Comparison of ENCODE assay signal across 13 cellular contexts in genomic region chr16:65782537-65783290, GRCh38.
A peak's percentile ranks its signal among the peaks of the same experiment; 100 is the strongest.
DNase-seq lines count a peak whose midpoint lies in the region; ATAC-seq and TF ChIP-seq lines count a peak whose summit lies in the region.
"Had no signal": no experiment of that assay in that cellular context is flagged by ENCODE, and none has a peak within 500 bp of the region (broad histone marks: within the 10 kb centered on the region; RNA-seq: fewer than 3 reads in every experiment).

No MANE protein-coding gene starts in this region.

- intact Hi-C loops in Right ventricle myocardium inferior (cut with DNase I), result no loop called here
- intact Hi-C loops in left ventricle myocardium inferior (cut with micrococcal nuclease), result no loop called here
- intact Hi-C loops in tibial artery (cut with DNase I; ENCODE audit: low total_unique reads), result no loop called here

- no peak for DNase-seq in Right ventricle myocardium inferior (ENCODE audit: missing footprints)
- DNase-seq in left ventricle myocardium inferior, result no peak
- peak; percentile 79 for DNase-seq in amniotic epithelial cell (ENCODE audit: low read depth)
- DNase-seq in foreskin keratinocyte, result peak; percentile 61 to 77
- no peak for DNase-seq in tibial artery
- DNase-seq: activated CD4-positive, alpha-beta T cell treated with anti-CD3 and anti-CD28 coated beads for 48 hours; activated effector memory CD4-positive, alpha-beta T cell treated with Interleukin-2 at 50 U/mL for 16 hours; heart right ventricle; NCI-H1048 had no signal

- ATAC-seq in Right ventricle myocardium inferior (peak; percentile 35), foreskin keratinocyte (peak; percentile 91), GM21515 (IDR thresholded peaks at IDR 0.05; ENCODE audit: unreplicated experiment) (no peak), HG03175 (IDR thresholded peaks at IDR 0.05; ENCODE audit: unreplicated experiment) (no peak), HG02981 (IDR thresholded peaks at IDR 0.05; ENCODE audit: unreplicated experiment) (no peak)

- H3K4me3 ChIP-seq in left ventricle myocardium inferior, result no peak overlapping the region
- H3K4me3 ChIP-seq in tibial artery, result no peak overlapping the region
- H3K4me3 ChIP-seq: heart right ventricle, tibial nerve had no signal

- TF ChIP-seq CTCF in left ventricle myocardium inferior (IDR thresholded peaks at IDR 0.05; ENCODE audit: borderline replicate concordance) (no peak), foreskin keratinocyte (conservative IDR thresholded peaks at IDR 0.05) (no peak), tibial artery (IDR thresholded peaks at IDR 0.05) (no peak)

- H3K4me1 ChIP-seq in left ventricle myocardium inferior, result no peaks in the 10 kb centered on the region
- H3K4me1 ChIP-seq in foreskin keratinocyte, result peaks cover 16% of the 10 kb centered on the region
- peaks cover 0 to 53% (median 37%) of the 10 kb centered on the region in 4 donors for H3K4me1 ChIP-seq in tibial artery
- H3K4me1 ChIP-seq: heart right ventricle had no signal

- H3K27me3 ChIP-seq in left ventricle myocardium inferior (ENCODE audit: low read depth) (peaks cover 11% of the 10 kb centered on the region), foreskin keratinocyte (no peaks in the 10 kb centered on the region), tibial artery (no peaks in the 10 kb centered on the region)
- H3K27me3 ChIP-seq: heart right ventricle, tibial nerve had no signal

- no peak overlapping the region for H3K27ac ChIP-seq in left ventricle myocardium inferior (replicated peaks)
- no peak overlapping the region for H3K27ac ChIP-seq in foreskin keratinocyte
- H3K27ac ChIP-seq in tibial artery, result peak overlapping the region; percentile 30 to 33
- H3K27ac ChIP-seq: heart right ventricle had no signal

- no peaks in the 10 kb centered on the region for H3K36me3 ChIP-seq in left ventricle myocardium inferior
- no peaks in the 10 kb centered on the region for H3K36me3 ChIP-seq in tibial artery
- H3K36me3 ChIP-seq: heart right ventricle, tibial nerve had no signal

- peaks cover under 1% of the 10 kb centered on the region for H3K9me3 ChIP-seq in left ventricle myocardium inferior (replicated peaks)
- no peaks in the 10 kb centered on the region for H3K9me3 ChIP-seq in tibial artery

Comparison
In these comparisons a context has a peak if more than half of its experiments do, and no peak if none do; other contexts are left out.
1. ATAC-seq: peak in Right ventricle myocardium inferior (single experiment) and foreskin keratinocyte (single experiment); none in GM21515 (single experiment), HG03175 (single experiment) and HG02981 (single experiment).
2. DNase-seq: peak in amniotic epithelial cell (single experiment) and foreskin keratinocyte (2 of 2); none in Right ventricle myocardium inferior (single experiment), left ventricle myocardium inferior (single experiment) and tibial artery (0 of 2).
3. H3K27ac ChIP-seq: peak in tibial artery (2 of 2); none in left ventricle myocardium inferior (single experiment) and foreskin keratinocyte (single experiment).